ENCODE assay signal across 1 cellular context in the genomic region with DNA sequence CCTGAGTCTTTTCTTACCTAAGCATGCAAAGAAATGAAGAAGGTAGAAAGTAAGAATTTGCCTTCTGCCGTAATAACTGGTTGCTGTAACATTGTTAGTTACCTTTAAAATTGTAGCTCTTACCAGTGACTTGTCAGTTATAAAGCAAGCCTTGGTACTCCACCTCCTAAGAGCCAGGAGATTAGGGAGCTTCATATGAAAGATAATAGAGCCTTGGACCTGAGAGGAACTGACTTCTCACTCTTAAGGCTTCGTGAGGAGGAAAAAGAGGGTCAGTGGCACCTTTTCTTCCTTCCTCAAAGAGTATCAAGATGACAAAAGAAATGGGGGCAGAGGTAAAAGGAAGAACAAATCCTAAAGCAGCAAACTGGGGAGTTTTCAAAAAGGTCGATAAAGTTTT.
TF ChIP-seq lines count a peak whose summit lies in the region.

No MANE protein-coding gene starts in this region.

TF ChIP-seq in WTC11, 78 proteins besides CTCF, POLR2A, EP300 and RAD21 (continued from another document):
- TF ChIP-seq ELF4 (CRISPR knock-in tag; IDR thresholded peaks at IDR 0.05; ENCODE audit: low read depth), result no peak
- TF ChIP-seq JUN (CRISPR knock-in tag; IDR thresholded peaks at IDR 0.05), result no peak
- no peak for TF ChIP-seq GABPB1 (CRISPR knock-in tag; IDR thresholded peaks at IDR 0.05)
